28 cellular contexts compared by ENCODE assay signal in the genomic region with DNA sequence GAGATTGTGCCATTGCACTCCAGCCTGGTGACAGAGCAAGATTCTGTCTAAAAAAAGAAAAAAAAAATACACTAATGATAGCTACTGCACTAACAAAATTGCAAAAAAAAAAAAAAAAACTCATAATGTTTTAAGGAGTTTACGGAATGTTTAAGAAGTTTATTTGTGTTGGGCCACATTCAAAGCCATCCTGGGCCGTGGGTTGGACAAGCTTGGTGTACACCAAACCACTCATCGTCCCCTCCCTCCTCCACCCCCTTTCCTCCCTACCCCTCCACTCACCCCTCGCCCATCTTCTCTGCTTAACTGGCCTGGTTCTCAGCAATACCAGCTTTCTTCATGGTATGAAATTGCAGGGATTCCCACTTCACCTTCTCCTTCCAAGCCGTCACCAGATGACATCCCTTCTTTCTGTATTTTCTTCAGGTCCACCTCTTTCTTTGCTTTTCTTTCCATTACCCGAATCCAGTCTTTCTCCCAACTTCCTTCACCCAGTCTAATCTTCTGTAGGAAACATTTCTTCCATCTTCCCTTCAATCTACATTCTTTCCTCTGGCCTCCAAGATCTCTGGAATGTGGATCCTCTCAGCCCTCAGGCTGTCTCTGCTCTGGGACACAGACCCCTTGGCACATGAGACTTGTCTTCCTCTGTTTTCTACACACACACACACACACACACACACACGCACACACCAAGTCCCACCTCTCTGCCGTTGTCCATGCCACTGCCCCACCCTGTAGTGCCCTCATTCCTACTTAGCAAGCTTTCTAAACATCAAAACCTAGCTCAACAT. TPM values are rescaled to one million over a fixed set of nuclear protein-coding genes. Genes with fewer than 3 reads are reported as not detected.
A peak's percentile ranks its signal among the peaks of the same experiment; 100 is the strongest.
DNase-seq lines count a peak whose midpoint lies in the region; ATAC-seq and TF ChIP-seq lines count a peak whose summit lies in the region.
"Had no signal": no experiment of that assay in that cellular context is flagged by ENCODE, and none has a peak within 500 bp of the region (broad histone marks: within the 10 kb centered on the region; RNA-seq: fewer than 3 reads in every experiment).

No MANE protein-coding gene starts in this region.

- no peak for TF ChIP-seq POLR2A in stomach (IDR thresholded peaks at IDR 0.05)

- no peak overlapping the region for H3K4ac ChIP-seq in mesenchymal stem cell (ENCODE audit: low read depth in 1 of 2, low read length in 2 of 2)

- H3K9ac ChIP-seq in mesenchymal stem cell (ENCODE audit: low read length), result no peak overlapping the region
- H3K9ac ChIP-seq: GM23248 had no signal

- WGBS in mesenchymal stem cell, result 75% methylated on average over 8 of the region's 8 CpGs
- 66 to 77% (median 72%) methylated on average over 8 of the region's 8 CpGs for WGBS in stomach, 5 donors

- H3K4me1 ChIP-seq in mesenchymal stem cell (ENCODE audit: control insufficient read depth, insufficient read depth, low read depth, low read length), result peaks cover 10% of the 10 kb centered on the region
- peaks cover 15 to 38% (median 28%) of the 10 kb centered on the region in 4 donors for H3K4me1 ChIP-seq in stomach
- H3K4me1 ChIP-seq: foreskin keratinocyte had no signal

- no peak overlapping the region for H2BK120ac ChIP-seq in mesenchymal stem cell (ENCODE audit: low read depth, low read length)

- H3K27me3 ChIP-seq in mesenchymal stem cell (ENCODE audit: control insufficient read depth in 1 of 2, insufficient read depth in 1 of 2, low read length in 2 of 2) (peaks cover 5 to 7% of the 10 kb centered on the region in 2 experiments), stomach (peaks cover 0 to 23% (median 7%) of the 10 kb centered on the region in 3 donors)
- H3K27me3 ChIP-seq: right lobe of liver, upper lobe of right lung had no signal

- H3K9me3 ChIP-seq in mesenchymal stem cell (ENCODE audit: control insufficient read depth, low read length) (no peaks in the 10 kb centered on the region), stomach (no peaks in the 10 kb centered on the region)
- H3K9me3 ChIP-seq: heart right ventricle, right lobe of liver, upper lobe of right lung had no signal

- H2BK12ac ChIP-seq in mesenchymal stem cell (ENCODE audit: low read length in 2 of 2), result no peak overlapping the region

- H3K36me3 ChIP-seq in mesenchymal stem cell (ENCODE audit: control insufficient read depth in 1 of 2, insufficient read depth in 2 of 2, low read depth in 1 of 2, low read length in 2 of 2) (no peaks in the 10 kb centered on the region), stomach (no peaks in the 10 kb centered on the region)
- H3K36me3 ChIP-seq: cardiac muscle cell, heart right ventricle, right lobe of liver, upper lobe of right lung had no signal

- no peak overlapping the region for H2AK5ac ChIP-seq in mesenchymal stem cell (ENCODE audit: low read length, severe bottlenecking)

- DNase-seq in ELF-1 (ENCODE audit: low read depth, low spot score), result peak; percentile 84
- DNase-seq in RPMI7951 (ENCODE audit: low read depth), result peak; percentile 64
- DNase-seq in mesenchymal stem cell, result peak; percentile 21
- no peak for DNase-seq in stomach
- no peak for DNase-seq in HuH-7 (ENCODE audit: low spot score)
- no peak for DNase-seq in DMS153 treated with DMSO at 0.1 percent for 48 hours (lab: John Stamatoyannopoulos, UW; ENCODE audit: unreplicated experiment)
- DNase-seq: activated B cell treated with CpG ODN at 0.5 μM for 24 hours; activated CD4-positive, alpha-beta T cell treated with anti-CD3 and anti-CD28 coated beads, Interleukin-2, amount 50 U/mL, for 4 hours; AML-193; aorta; CD8-positive, alpha-beta memory T cell; DMS153; effector memory CD4-positive, alpha-beta T cell; foreskin keratinocyte; GM23248; heart right ventricle; NCI-H1092 treated with DMSO at 0.1 percent for 48 hours; NCI-H187; NCI-H524; right lobe of liver; SIG-M5; stimulated activated CD4-positive, alpha-beta T cell treated with anti-CD3 and anti-CD28 coated beads, Interleukin-12 subunit alpha, Interleukin-12 subunit beta, amount 100 ng/mL, for 4 hours; stimulated activated CD4-positive, alpha-beta T cell treated with anti-CD3 and anti-CD28 coated beads, Interleukin-4, amount 100 ng/mL, for 1 hour; upper lobe of right lung had no signal

- H3K4me3 ChIP-seq in mesenchymal stem cell (ENCODE audit: insufficient read depth in 1 of 2, low read depth in 1 of 2, low read length in 2 of 2) (no peak overlapping the region), stomach (no peak overlapping the region)
- H3K4me3 ChIP-seq: cardiac muscle cell, coronary artery, GM23248, heart right ventricle, right lobe of liver, upper lobe of right lung had no signal

- no peak for TF ChIP-seq CTCF in stomach (IDR thresholded peaks at IDR 0.05)

- intact Hi-C loops in stomach (cut with DNase I; ENCODE audit: low total_unique reads), result no loop called here

- H3K79me1 ChIP-seq in mesenchymal stem cell (replicated peaks; ENCODE audit: low read length, poor library complexity, severe bottlenecking), result no peaks in the 10 kb centered on the region

- peak overlapping the region; percentile 28 for H4K91ac ChIP-seq in mesenchymal stem cell (ENCODE audit: low read length)

- no peak for TF ChIP-seq EP300 in stomach (IDR thresholded peaks at IDR 0.05)

- ATAC-seq in HG02642 (IDR thresholded peaks at IDR 0.05; ENCODE audit: poor library complexity, unreplicated experiment), result no peak
- ATAC-seq: foreskin keratinocyte, heart right ventricle, right lobe of liver, upper lobe of right lung had no signal

- H3K27ac ChIP-seq in mesenchymal stem cell (ENCODE audit: low read length, poor library complexity, severe bottlenecking) (no peak overlapping the region), stomach (no peak overlapping the region)
- H3K27ac ChIP-seq: cardiac muscle cell, coronary artery, foreskin keratinocyte, GM23248, heart right ventricle, right lobe of liver, upper lobe of right lung had no signal

- no peak overlapping the region for H2AFZ ChIP-seq in mesenchymal stem cell (ENCODE audit: low read depth, low read length)
- H2AFZ ChIP-seq: GM23248 had no signal

- no peak overlapping the region for H2BK5ac ChIP-seq in mesenchymal stem cell (ENCODE audit: low read depth, low read length, poor library complexity, severe bottlenecking)

- H4K8ac ChIP-seq in mesenchymal stem cell (ENCODE audit: low read length), result no peak overlapping the region

- H3K14ac ChIP-seq in mesenchymal stem cell (ENCODE audit: low read length in 2 of 2), result no peak overlapping the region

- H2BK15ac ChIP-seq in mesenchymal stem cell (ENCODE audit: low read depth, poor library complexity, severe bottlenecking), result no peak overlapping the region

- no peak overlapping the region for H3K23ac ChIP-seq in mesenchymal stem cell (ENCODE audit: low read length in 2 of 2)

- no peak overlapping the region for H3K18ac ChIP-seq in mesenchymal stem cell (ENCODE audit: low read depth in 1 of 2, low read length in 2 of 2)

- no peak overlapping the region for H3K4me2 ChIP-seq in mesenchymal stem cell (ENCODE audit: low read length, poor library complexity, severe bottlenecking)

RNA-seq across cellular contexts. Expression of gene MESP1, which starts 3.5 kb away (rescaled TPM):
- 1.6 and 2.5 TPM in 2 replicates for total RNA-seq in RPMI7951 (2014; rRNA removed; shearing (Covaris generic))
- 0.03 TPM for polyA plus RNA-seq in mesenchymal stem cell (2013, experiment 1 of 2)
- 0.03 TPM for polyA plus RNA-seq in mesenchymal stem cell (2013, experiment 2 of 2)
- total RNA-seq in stomach, result 10 to 100 TPM in 1 of 5 donors, 1 to 10 TPM in 2, under 1 TPM in 1, not detected in 1; 0.58 to 60.5 (median 2.6) TPM
- 1 to 10 TPM; 1.2 to 1.7 (median 1.3) TPM for polyA plus RNA-seq in stomach
- total RNA-seq: GM23248 had no signal

RNA-seq across cellular contexts. Expression of gene MESP2, which starts 21.6 kb away (rescaled TPM):
- total RNA-seq in RPMI7951 (2014; rRNA removed; shearing (Covaris generic)), result 1.8 and 2.6 TPM in 2 replicates
- 0.12 TPM for polyA plus RNA-seq in mesenchymal stem cell (2013, experiment 1 of 2)
- polyA plus RNA-seq in mesenchymal stem cell (2013, experiment 2 of 2), result 0.07 TPM
- not detected for total RNA-seq in stomach
- under 1 TPM in 2 of 3 donors, not detected in 1; 0.43 to 0.56 TPM for polyA plus RNA-seq in stomach
- total RNA-seq: aorta; CD8-positive, alpha-beta memory T cell; GM23248; lung microvascular endothelial cell; upper lobe of right lung had no signal
- polyA plus RNA-seq: CD8-positive, alpha-beta memory T cell; GM23248 had no signal

Comparison
In these comparisons a context has a peak if more than half of its experiments do, and no peak if none do; other contexts are left out.
1. DNase-seq: peak in ELF-1 (single experiment), RPMI7951 (single experiment) and mesenchymal stem cell (single experiment); none in stomach (single experiment), HuH-7 (single experiment) and DMS153 treated with DMSO at 0.1 percent for 48 hours (single experiment).